Comparison of ENCODE assay signal across 10 cellular contexts in genomic region chr15:40893019-40893723, GRCh38. TPM values are rescaled to one million over a fixed set of nuclear protein-coding genes. Genes with fewer than 3 reads are reported as not detected.
A peak's percentile ranks its signal among the peaks of the same experiment; 100 is the strongest.
DNase-seq lines count a peak whose midpoint lies in the region; ATAC-seq and TF ChIP-seq lines count a peak whose summit lies in the region.
"Had no signal": no experiment of that assay in that cellular context is flagged by ENCODE, and none has a peak within 500 bp of the region (broad histone marks: within the 10 kb centered on the region; RNA-seq: fewer than 3 reads in every experiment).

No MANE protein-coding gene starts in this region.

- H3K36me3 ChIP-seq in CD8-positive, alpha-beta T cell (ENCODE audit: insufficient read depth, low read length): no peaks in the 10 kb centered on the region
- H3K36me3 ChIP-seq in neuronal stem cell (replicated peaks in 1 of 2; ENCODE audit: control insufficient read depth in 2 of 2, insufficient read depth in 2 of 2, low read length in 2 of 2): peaks cover 5 to 22% of the 10 kb centered on the region in 2 donors

- peak overlapping the region; percentile 80 for H3K4me2 ChIP-seq in neuronal stem cell (ENCODE audit: insufficient read depth, low read length, poor library complexity, severe bottlenecking)

- H3K18ac ChIP-seq in neuronal stem cell (ENCODE audit: low read length): peak overlapping the region; percentile 92

- intact Hi-C loops in CD8-positive, alpha-beta T cell (cut with DNase I, micrococcal nuclease): loop anchor here (2.0 to 10.0 kb wide), 8 partner anchors 18 to 1314 kb away; partner anchors contain the start of genes CCDC32 (in 1 of the 2), KNL1 (in 1 of the 2), RHOV (in 1 of the 2) and RPUSD2 (in 1 of the 2)

- TF ChIP-seq CTCF in CD8-positive, alpha-beta T cell (IDR thresholded peaks at IDR 0.05): no peak
- TF ChIP-seq CTCF in epithelial cell of esophagus (IDR thresholded peaks at IDR 0.05; ENCODE audit: insufficient read depth, low read depth, low read length, missing control alignments): no peak

- H3K4me1 ChIP-seq in CD8-positive, alpha-beta T cell (ENCODE audit: insufficient read depth, low read length): peaks cover 19% of the 10 kb centered on the region
- peaks cover 7 to 13% of the 10 kb centered on the region in 2 donors for H3K4me1 ChIP-seq in neuronal stem cell (ENCODE audit: control insufficient read depth in 2 of 2, insufficient read depth in 1 of 2, low read depth in 1 of 2, low read length in 2 of 2)

- H2BK5ac ChIP-seq in neuronal stem cell (ENCODE audit: low read length): peak overlapping the region; percentile 78

- peaks cover 2% of the 10 kb centered on the region for H3K79me1 ChIP-seq in neuronal stem cell (ENCODE audit: low read depth, low read length)

- H4K8ac ChIP-seq in neuronal stem cell (ENCODE audit: low read depth, low read length): peak overlapping the region; percentile 19

- peaks cover 26% of the 10 kb centered on the region for H3K36me3 Mint-ChIP-seq in CD8-positive, alpha-beta T cell

- peak overlapping the region; percentile 62 for H2BK15ac ChIP-seq in neuronal stem cell (ENCODE audit: low read length)

- no peak overlapping the region for H2BK120ac ChIP-seq in neuronal stem cell (ENCODE audit: low read depth, low read length)

- peaks cover 36% of the 10 kb centered on the region for H3K4me1 Mint-ChIP-seq in CD8-positive, alpha-beta T cell (ENCODE audit: low read depth)

- H3K27me3 ChIP-seq in CD8-positive, alpha-beta T cell (ENCODE audit: insufficient read depth, low read length): no peaks in the 10 kb centered on the region
- peaks cover 0 to 9% (median 3%) of the 10 kb centered on the region in 3 experiments for H3K27me3 ChIP-seq in neuronal stem cell (ENCODE audit: control insufficient read depth in 3 of 3, insufficient read depth in 3 of 3, low read depth in 1 of 3, low read length in 3 of 3)

- peak overlapping the region; percentile 8 for H3K23ac ChIP-seq in neuronal stem cell (ENCODE audit: low read depth, low read length, poor library complexity)

- no peak overlapping the region for H3K27ac ChIP-seq in CD8-positive, alpha-beta T cell (ENCODE audit: low read depth, low read length)
- H3K27ac ChIP-seq in neuronal stem cell (replicated peaks; ENCODE audit: low read length): no peak overlapping the region

- CTCF ChIA-PET in CD8-positive, alpha-beta T cell (lab: Charles Lee): interaction anchor here (0.7 to 6.0 kb wide), 23 partner anchors 8 to 292 kb away, joined by 3 to 189 read pairs (median 5); partner anchors contain the start of genes DNAJC17 and SPINT1

- POLR2A ChIA-PET in CD8-positive, alpha-beta T cell (lab: Charles Lee): interaction anchor here (0.8 to 3.1 kb wide), 9 partner anchors 11 to 439 kb away, joined by 3 to 38 read pairs (median 5); partner anchors contain the start of genes CCDC32, NUSAP1, OIP5 and RAD51

- no peak overlapping the region for H3K27ac Mint-ChIP-seq in CD8-positive, alpha-beta T cell

- H3K9me3 Mint-ChIP-seq in CD8-positive, alpha-beta T cell: no peaks in the 10 kb centered on the region

- peak overlapping the region; percentile 36 for H3K4me3 ChIP-seq in CD8-positive, alpha-beta T cell (ENCODE audit: low read depth, low read length)
- no peak overlapping the region for H3K4me3 ChIP-seq in epithelial cell of esophagus (ENCODE audit: low read length)
- peak overlapping the region in 1 of 2 donors; percentile 33 for H3K4me3 ChIP-seq in neuronal stem cell (ENCODE audit: low read length in 2 of 2)

- H3K14ac ChIP-seq in neuronal stem cell (ENCODE audit: low read length): no peak overlapping the region

- H3K4ac ChIP-seq in neuronal stem cell (ENCODE audit: low read length): peak overlapping the region; percentile 13

- H3K9me3 ChIP-seq in CD8-positive, alpha-beta T cell (ENCODE audit: low read length): no peaks in the 10 kb centered on the region
- H3K9me3 ChIP-seq in neuronal stem cell (replicated peaks in 1 of 2; ENCODE audit: control insufficient read depth in 2 of 2, insufficient read depth in 1 of 2, low read depth in 1 of 2, low read length in 2 of 2): no peaks in the 10 kb centered on the region

- H3K9ac ChIP-seq in neuronal stem cell (ENCODE audit: low read depth, low read length, poor library complexity): peak overlapping the region; percentile 65

- H2AFZ ChIP-seq in neuronal stem cell (ENCODE audit: low read length): peak overlapping the region; percentile 94

- WGBS in neuronal stem cell (ENCODE audit: extremely low coverage in 2 of 2, insufficient read length in 2 of 2, insufficient replicate concordance in 1 of 2), 2 donors: no CpG with 5 or more reads among the region's 24 CpGs

- no peaks in the 10 kb centered on the region for H3K27me3 Mint-ChIP-seq in CD8-positive, alpha-beta T cell (ENCODE audit: low read depth)

- H2BK12ac ChIP-seq in neuronal stem cell (ENCODE audit: low read length): peak overlapping the region; percentile 63

- no peak for DNase-seq in CD8-positive, alpha-beta T cell
- DNase-seq in NOMO-1 treated with dmso at 0.1 percent for 144 hours (lab: John Stamatoyannopoulos, UW; ENCODE audit: unreplicated experiment) (peak; percentile 36), epithelial cell of esophagus (ENCODE audit: low read depth) (peak; percentile 77), neuronal stem cell (ENCODE audit: low spot score) (no peak), NCI-H146 (lab: John Stamatoyannopoulos, UW) (no peak), NCI-H526 (lab: John Stamatoyannopoulos, UW) (no peak), SK-N-DZ (ENCODE audit: low spot score) (no peak), glomerular visceral epithelial cell (ENCODE audit: extremely low spot score) (no peak)

- no peak overlapping the region for H4K91ac ChIP-seq in neuronal stem cell (ENCODE audit: low read depth, low read length, poor library complexity)

- peak overlapping the region; percentile 98 for H3K4me3 Mint-ChIP-seq in CD8-positive, alpha-beta T cell

- H2AK5ac ChIP-seq in neuronal stem cell (ENCODE audit: low read depth, low read length): peak overlapping the region; percentile 53

- no peak for ATAC-seq in CD8-positive, alpha-beta T cell

RNA-seq across cellular contexts. Expression of gene VPS18, which starts 1.1 kb away (rescaled TPM):
- total RNA-seq in CD8-positive, alpha-beta T cell: 10 to 100 TPM; 21.7 to 23.6 TPM
- polyA plus RNA-seq in neuronal stem cell (2013, experiment 1 of 2): 6.1 TPM
- 6.0 TPM for polyA plus RNA-seq in neuronal stem cell (2013, experiment 2 of 2)
- 15.3 and 18.0 TPM in 2 replicates for polyA plus RNA-seq in SK-N-DZ (2014; cell fraction: cytosol; rRNA removed)
- polyA plus RNA-seq in SK-N-DZ (2014; cell fraction: nucleus; rRNA removed): 7.2 and 8.3 TPM in 2 replicates

RNA-seq across cellular contexts. Expression of gene RHOV, which starts 19.1 kb away (rescaled TPM):
- under 1 TPM; 0.24 to 0.25 TPM for total RNA-seq in CD8-positive, alpha-beta T cell
- polyA plus RNA-seq in neuronal stem cell (2013, experiment 1 of 2): 0.38 TPM
- polyA plus RNA-seq in neuronal stem cell (2013, experiment 2 of 2): 0.37 TPM
- polyA plus RNA-seq in SK-N-DZ (2014; cell fraction: cytosol; rRNA removed): 0.29 and 1.1 TPM in 2 replicates
- polyA plus RNA-seq in SK-N-DZ (2014; cell fraction: nucleus; rRNA removed): 0.10 and 0.52 TPM in 2 replicates
- total RNA-seq: myocyte, subcutaneous adipose tissue had no signal

RNA-seq across cellular contexts. Expression of gene DLL4, which starts 36.0 kb away (rescaled TPM):
- total RNA-seq in CD8-positive, alpha-beta T cell: under 1 TPM; 0.08 TPM
- 0.20 TPM for polyA plus RNA-seq in neuronal stem cell (2013, experiment 1 of 2)
- 0.21 TPM for polyA plus RNA-seq in neuronal stem cell (2013, experiment 2 of 2)
- polyA plus RNA-seq in SK-N-DZ (2014; cell fraction: cytosol; rRNA removed): 1.4 and 1.5 TPM in 2 replicates
- polyA plus RNA-seq in SK-N-DZ (2014; cell fraction: nucleus; rRNA removed): 0.93 and 1.6 TPM in 2 replicates

RNA-seq across cellular contexts. Expression of gene SPINT1, which starts 49.3 kb away (rescaled TPM):
- total RNA-seq in CD8-positive, alpha-beta T cell: under 1 TPM; 0.14 to 0.54 TPM
- 3.1 TPM for polyA plus RNA-seq in neuronal stem cell (2013, experiment 1 of 2)
- 3.1 TPM for polyA plus RNA-seq in neuronal stem cell (2013, experiment 2 of 2)
- 0.23 and 0.52 TPM in 2 replicates for polyA plus RNA-seq in SK-N-DZ (2014; cell fraction: cytosol; rRNA removed)
- 0.20 and 0.52 TPM in 2 replicates for polyA plus RNA-seq in SK-N-DZ (2014; cell fraction: nucleus; rRNA removed)
- total RNA-seq: myocyte had no signal

Comparison
In these comparisons a context has a peak if more than half of its experiments do, and no peak if none do; other contexts are left out.
1. DNase-seq: peak in NOMO-1 treated with dmso at 0.1 percent for 144 hours (single experiment) and epithelial cell of esophagus (single experiment); none in CD8-positive, alpha-beta T cell (0 of 7), neuronal stem cell (single experiment), NCI-H146 (single experiment), NCI-H526 (0 of 2), SK-N-DZ (single experiment) and glomerular visceral epithelial cell (single experiment).